ENCODE assay signal across 8 cellular contexts in the genomic region with DNA sequence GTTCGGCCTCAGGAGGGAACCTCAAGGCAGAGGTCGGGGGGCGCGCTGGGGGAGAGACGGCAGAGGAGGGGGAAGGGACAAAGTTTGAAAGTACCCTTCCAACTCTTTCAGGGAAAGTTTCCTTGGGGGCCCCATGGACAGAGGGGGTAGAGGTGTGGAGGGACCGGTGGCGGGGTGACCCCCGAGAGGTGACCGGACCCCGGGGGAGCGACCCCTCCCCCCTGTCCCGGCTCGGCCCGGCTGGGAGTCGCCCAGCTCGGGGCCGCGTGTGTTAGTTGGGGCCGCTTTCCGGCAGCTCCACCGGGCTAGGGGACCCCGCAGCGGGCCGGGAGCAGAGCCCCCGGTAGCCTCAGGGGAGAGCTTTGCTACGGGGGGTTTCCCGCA. TPM values are rescaled to one million over a fixed set of nuclear protein-coding genes. Genes with fewer than 3 reads are reported as not detected.
DNase-seq lines count a peak whose midpoint lies in the region; ATAC-seq and TF ChIP-seq lines count a peak whose summit lies in the region.

No MANE protein-coding gene starts in this region.

- TF ChIP-seq EP300 in SK-N-SH (IDR thresholded peaks at IDR 0.05; ENCODE audit: borderline replicate concordance in 1 of 2, low read depth in 1 of 2, low read length in 1 of 2), result no peak

- H3K4me1 Mint-ChIP-seq in activated T-helper 17 cell treated with anti-CD3 and anti-CD28 coated beads, Interleukin-2, amount 50 U/mL, for 72 hours, result peaks cover 13% of the 10 kb centered on the region

- H3K9me3 Mint-ChIP-seq in activated T-helper 17 cell treated with anti-CD3 and anti-CD28 coated beads, Interleukin-2, amount 50 U/mL, for 72 hours, result no peaks in the 10 kb centered on the region

- peaks cover 22% of the 10 kb centered on the region for H3K79me2 ChIP-seq in SK-N-SH (ENCODE audit: insufficient read depth)

- H3K4me1 ChIP-seq in SK-N-SH (ENCODE audit: control insufficient read depth in 1 of 2, insufficient read depth in 2 of 2, low read depth in 1 of 2, low read length in 1 of 2) (peaks cover 0 to 35% of the 10 kb centered on the region in 2 experiments; a peak in 2 of 4 replicates), iPS-20b (ENCODE audit: insufficient read depth, low read length) (peaks cover 21% of the 10 kb centered on the region), subcutaneous abdominal adipose tissue (ENCODE audit: control insufficient read depth in 5 of 5, insufficient read depth in 5 of 5, low read length in 5 of 5) (peaks cover 2 to 61% (median 55%) of the 10 kb centered on the region in 5 donors)

- no peak overlapping the region; the same call in 1 of the 2 replicates for H2AFZ ChIP-seq in SK-N-SH (ENCODE audit: low read depth)

- H3K36me3 ChIP-seq in SK-N-SH (replicated peaks in 1 of 2; ENCODE audit: control insufficient read depth in 1 of 2, insufficient read depth in 2 of 2, low read length in 1 of 2), result no peaks in the 10 kb centered on the region
- no peaks in the 10 kb centered on the region for H3K36me3 ChIP-seq in iPS-20b (ENCODE audit: insufficient read depth, low read depth, low read length)
- no peaks in the 10 kb centered on the region for H3K36me3 ChIP-seq in subcutaneous abdominal adipose tissue (ENCODE audit: control insufficient read depth in 5 of 5, insufficient read depth in 5 of 5, low read length in 5 of 5)

- H4K20me1 ChIP-seq in SK-N-SH (ENCODE audit: insufficient read depth), result no peaks in the 10 kb centered on the region; the same call in 1 of the 2 replicates

- CTCF ChIA-PET in SK-N-SH (lab: Yijun Ruan, JAX), result interaction anchor here (0.8 to 2.0 kb wide), 5 partner anchors 13 to 197 kb away, joined by 3 to 7 read pairs (median 4); no protein-coding TSS in a partner anchor

- H3K27ac ChIP-seq in SK-N-SH (ENCODE audit: low read depth in 2 of 2, low read length in 1 of 2) (peak overlapping the region in 1 of 2 experiments; percentile 86; a peak in 1 of 4 replicates), iPS-20b (ENCODE audit: low read length) (no peak overlapping the region), subcutaneous abdominal adipose tissue (ENCODE audit: low read depth, low read length) (no peak overlapping the region)

- TF ChIP-seq RAD21 in SK-N-SH (IDR thresholded peaks at IDR 0.05; ENCODE audit: low read length), result no peak

- H3K27ac Mint-ChIP-seq in activated T-helper 17 cell treated with anti-CD3 and anti-CD28 coated beads, Interleukin-2, amount 50 U/mL, for 72 hours, result peak overlapping the region; percentile 68

- H3K4me3 ChIP-seq in SK-N-SH (ENCODE audit: low read depth in 2 of 2, low read length in 1 of 2), result peak overlapping the region; percentile 70
- H3K4me3 ChIP-seq in iPS-20b (ENCODE audit: low read length), result peak overlapping the region; percentile 90; the same call in 1 of the 2 replicates
- H3K4me3 ChIP-seq in subcutaneous abdominal adipose tissue (ENCODE audit: low read depth in 1 of 5, low read length in 5 of 5), result peak overlapping the region in 4 of 5 donors; percentile 69 to 79 (median 73)

- no peak for ATAC-seq in SK-N-SH treated with all-trans-retinoic acid at 6 μM for 48 hours
- no peak for ATAC-seq in activated T-helper 17 cell treated with anti-CD3 and anti-CD28 coated beads, Interleukin-2, amount 50 U/mL, for 72 hours (replicated peaks)

- POLR2A ChIA-PET in SK-N-SH (lab: Yijun Ruan, JAX), result interaction anchor here (1.1 to 1.5 kb wide), 6 partner anchors 10 to 196 kb away, joined by 3 to 9 read pairs (median 4); partner anchors contain the start of genes ANKRD54 and GGA1

- H3K9me2 ChIP-seq in SK-N-SH, result no peaks in the 10 kb centered on the region

- H3K4me3 Mint-ChIP-seq in activated T-helper 17 cell treated with anti-CD3 and anti-CD28 coated beads, Interleukin-2, amount 50 U/mL, for 72 hours, result peak overlapping the region; percentile 78

- H3K27me3 ChIP-seq in SK-N-SH (ENCODE audit: insufficient read depth) (no peaks in the 10 kb centered on the region), iPS-20b (ENCODE audit: insufficient read depth, low read length) (peaks cover 69% of the 10 kb centered on the region), subcutaneous abdominal adipose tissue (ENCODE audit: control insufficient read depth in 5 of 5, insufficient read depth in 4 of 5, low read length in 5 of 5) (no peaks in the 10 kb centered on the region)

- H3K9me3 ChIP-seq in SK-N-SH (no peaks in the 10 kb centered on the region), iPS-20b (ENCODE audit: insufficient read depth, low read depth, low read length) (no peaks in the 10 kb centered on the region), subcutaneous abdominal adipose tissue (ENCODE audit: control insufficient read depth in 5 of 5, low read length in 5 of 5) (no peaks in the 10 kb centered on the region)

- DNase-seq in SK-N-SH (peak; percentile 73), NCI-H510A (lab: John Stamatoyannopoulos, UW) (no peak), NCI-H446 treated with DMSO at 0.1 percent for 48 hours (lab: John Stamatoyannopoulos, UW) (no peak)
- no peak for DNase-seq in central memory CD4-positive, alpha-beta T cell

- H3K9ac ChIP-seq in SK-N-SH (peak overlapping the region; percentile 65), iPS-20b (ENCODE audit: low read depth, low read length) (peak overlapping the region; percentile 72; the same call in 1 of the 2 replicates), subcutaneous abdominal adipose tissue (ENCODE audit: low read length in 5 of 5) (peak overlapping the region in 4 of 5 donors; percentile 48 to 80 (median 76))

- no peaks in the 10 kb centered on the region for H3K36me3 Mint-ChIP-seq in activated T-helper 17 cell treated with anti-CD3 and anti-CD28 coated beads, Interleukin-2, amount 50 U/mL, for 72 hours (ENCODE audit: low read depth)

- peak overlapping the region; percentile 98; the same call in 1 of the 2 replicates for H3K4me2 ChIP-seq in SK-N-SH

- WGBS in SK-N-SH (ENCODE audit: low lambda C conversion rate), result 9% methylated on average over 14 of the region's 27 CpGs

- TF ChIP-seq CTCF in SK-N-SH (IDR thresholded peaks at IDR 0.05), result no peak

- peaks cover 11% of the 10 kb centered on the region for H3K27me3 Mint-ChIP-seq in activated T-helper 17 cell treated with anti-CD3 and anti-CD28 coated beads, Interleukin-2, amount 50 U/mL, for 72 hours

- peaks cover 17% of the 10 kb centered on the region for H3F3A ChIP-seq in SK-N-SH (replicated peaks; ENCODE audit: insufficient read depth)

TF ChIP-seq in SK-N-SH, 30 proteins besides CTCF, POLR2A, EP300 and RAD21 (continues in another document):
- no peak for TF ChIP-seq MXI1 (IDR thresholded peaks at IDR 0.05; ENCODE audit: low read depth, low read length)
- TF ChIP-seq, protein P1, sequence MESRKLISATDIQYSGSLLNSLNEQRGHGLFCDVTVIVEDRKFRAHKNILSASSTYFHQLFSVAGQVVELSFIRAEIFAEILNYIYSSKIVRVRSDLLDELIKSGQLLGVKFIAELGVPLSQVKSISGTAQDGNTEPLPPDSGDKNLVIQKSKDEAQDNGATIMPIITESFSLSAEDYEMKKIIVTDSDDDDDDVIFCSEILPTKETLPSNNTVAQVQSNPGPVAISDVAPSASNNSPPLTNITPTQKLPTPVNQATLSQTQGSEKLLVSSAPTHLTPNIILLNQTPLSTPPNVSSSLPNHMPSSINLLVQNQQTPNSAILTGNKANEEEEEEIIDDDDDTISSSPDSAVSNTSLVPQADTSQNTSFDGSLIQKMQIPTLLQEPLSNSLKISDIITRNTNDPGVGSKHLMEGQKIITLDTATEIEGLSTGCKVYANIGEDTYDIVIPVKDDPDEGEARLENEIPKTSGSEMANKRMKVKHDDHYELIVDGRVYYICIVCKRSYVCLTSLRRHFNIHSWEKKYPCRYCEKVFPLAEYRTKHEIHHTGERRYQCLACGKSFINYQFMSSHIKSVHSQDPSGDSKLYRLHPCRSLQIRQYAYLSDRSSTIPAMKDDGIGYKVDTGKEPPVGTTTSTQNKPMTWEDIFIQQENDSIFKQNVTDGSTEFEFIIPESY (IDR thresholded peaks at IDR 0.05; ENCODE audit: borderline replicate concordance, low read depth), result no peak

TF ChIP-seq in SK-N-SH treated with all-trans-retinoic acid at 6 μM for 48 hours, 23 proteins besides CTCF, POLR2A, EP300 and RAD21 (continues in another document):
- TF ChIP-seq ZNF8 (CRISPR knock-in tag; IDR thresholded peaks at IDR 0.05) (no peak), ISL1 (CRISPR knock-in tag; IDR thresholded peaks at IDR 0.05) (no peak)

RNA-seq across cellular contexts. Expression of gene GCAT, which starts 3.2 kb away (rescaled TPM):
- 20.3 and 24.2 TPM in 2 replicates for polyA plus RNA-seq in SK-N-SH (2012; rRNA removed)
- polyA plus RNA-seq in SK-N-SH (2012; cell fraction: cytosol; rRNA removed), result 11.1 and 17.2 TPM in 2 replicates
- polyA plus RNA-seq in SK-N-SH (2012; cell fraction: nucleus; rRNA removed), result 31.2 and 33.0 TPM in 2 replicates
- 1 to 10 TPM; 4.2 to 5.1 TPM for total RNA-seq in activated T-helper 17 cell treated with anti-CD3 and anti-CD28 coated beads, Interleukin-2, amount 50 U/mL, for 72 hours

RNA-seq across cellular contexts. Expression of gene GALR3, which starts 18.7 kb away (rescaled TPM):
- polyA plus RNA-seq in SK-N-SH (2012; rRNA removed), result not detected in 2 replicates
- not detected in 2 replicates for polyA plus RNA-seq in SK-N-SH (2012; cell fraction: cytosol; rRNA removed)
- 0.13 and 0.50 TPM in 2 replicates for polyA plus RNA-seq in SK-N-SH (2012; cell fraction: nucleus; rRNA removed)
- total RNA-seq in activated T-helper 17 cell treated with anti-CD3 and anti-CD28 coated beads, Interleukin-2, amount 50 U/mL, for 72 hours, result not detected

RNA-seq across cellular contexts. Expression of gene ANKRD54, which starts 39.6 kb away (rescaled TPM):
- polyA plus RNA-seq in SK-N-SH (2012; rRNA removed), result 27.5 and 27.6 TPM in 2 replicates
- 15.9 and 21.5 TPM in 2 replicates for polyA plus RNA-seq in SK-N-SH (2012; cell fraction: cytosol; rRNA removed)
- polyA plus RNA-seq in SK-N-SH (2012; cell fraction: nucleus; rRNA removed), result 57.6 and 61.4 TPM in 2 replicates
- 10 to 100 TPM; 13.0 to 25.2 TPM for total RNA-seq in activated T-helper 17 cell treated with anti-CD3 and anti-CD28 coated beads, Interleukin-2, amount 50 U/mL, for 72 hours

RNA-seq across cellular contexts. Expression of gene EIF3L, which starts 44.7 kb away (rescaled TPM):
- polyA plus RNA-seq in SK-N-SH (2012; rRNA removed), result 478 and 642 TPM in 2 replicates
- polyA plus RNA-seq in SK-N-SH (2012; cell fraction: cytosol; rRNA removed), result 510 and 587 TPM in 2 replicates
- polyA plus RNA-seq in SK-N-SH (2012; cell fraction: nucleus; rRNA removed), result 152 and 266 TPM in 2 replicates
- total RNA-seq in activated T-helper 17 cell treated with anti-CD3 and anti-CD28 coated beads, Interleukin-2, amount 50 U/mL, for 72 hours, result 100 to 1,000 TPM; 553 to 834 TPM
